26 cellular contexts compared by ENCODE assay signal in the genomic region with DNA sequence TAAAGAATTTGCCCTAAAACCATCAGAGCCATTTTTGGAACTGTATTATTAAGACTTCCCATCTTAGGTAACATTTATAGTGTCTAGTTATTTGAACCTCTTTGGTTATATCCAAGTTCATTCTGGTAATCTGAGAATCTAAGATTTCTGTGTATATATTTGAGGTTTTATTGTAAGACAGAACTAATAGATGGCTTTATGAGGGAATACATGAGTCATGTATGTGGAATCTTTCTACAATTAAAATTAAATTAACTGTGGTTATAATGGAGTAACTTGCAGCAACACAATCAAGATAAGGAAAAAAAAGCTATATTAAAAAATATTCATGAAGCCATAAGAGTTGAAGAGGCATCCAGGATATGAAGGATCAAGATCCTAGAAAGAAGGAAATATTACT.
DNase-seq lines count a peak whose midpoint lies in the region; ATAC-seq and TF ChIP-seq lines count a peak whose summit lies in the region.
"Had no signal": no experiment of that assay in that cellular context is flagged by ENCODE, and none has a peak within 500 bp of the region (broad histone marks: within the 10 kb centered on the region; RNA-seq: fewer than 3 reads in every experiment).

No MANE protein-coding gene starts in this region.

- H3K9me3 ChIP-seq in BLaER1 (peaks cover 52% of the 10 kb centered on the region), PC-3 (ENCODE audit: low read length) (no peaks in the 10 kb centered on the region), fibroblast of lung (ENCODE audit: control insufficient read depth, insufficient read depth, low read depth, low read length) (no peaks in the 10 kb centered on the region)
- H3K9me3 ChIP-seq: SJSA1 had no signal

- no peak overlapping the region for H3K4me3 ChIP-seq in BLaER1
- no peak overlapping the region for H3K4me3 ChIP-seq in PC-3 (ENCODE audit: low read length)
- no peak overlapping the region for H3K4me3 ChIP-seq in fibroblast of lung (replicated peaks in 1 of 4; ENCODE audit: control extremely low read depth in 1 of 4, insufficient read depth in 1 of 4, low read depth in 3 of 4, low read length in 4 of 4)
- H3K4me3 ChIP-seq: GM23338, PC-9, SJSA1 had no signal

- intact Hi-C loops in PC-3 (cut with micrococcal nuclease) = no loop called here

- H3K36me3 Mint-ChIP-seq in activated CD8-positive, alpha-beta memory T cell treated with anti-CD3 and anti-CD28 coated beads, Interleukin-2, amount 10 ng/mL, durations not matched to agents 7 days and 5 days = no peaks in the 10 kb centered on the region
- H3K36me3 Mint-ChIP-seq: CD14-positive monocyte; CD8-positive, alpha-beta memory T cell had no signal

- no peaks in the 10 kb centered on the region for H3K9me2 ChIP-seq in PC-3 (replicated peaks; ENCODE audit: low read length)

- H3K27ac Mint-ChIP-seq in activated CD8-positive, alpha-beta memory T cell treated with anti-CD3 and anti-CD28 coated beads, Interleukin-2, amount 10 ng/mL, durations not matched to agents 7 days and 5 days = no peak overlapping the region
- H3K27ac Mint-ChIP-seq: CD14-positive monocyte; CD8-positive, alpha-beta memory T cell; GM23338; H9 had no signal

- POLR2A ChIA-PET in PC-3 (lab: Charles Lee; ENCODE audit: unreplicated experiment) = no interaction called here

- peaks cover 45% of the 10 kb centered on the region for H3K4me1 ChIP-seq in BLaER1
- peaks cover 32% of the 10 kb centered on the region for H3K4me1 ChIP-seq in PC-3 (ENCODE audit: insufficient read depth, low read length)
- H3K4me1 ChIP-seq in fibroblast of lung (ENCODE audit: control insufficient read depth, extremely low read depth, insufficient read depth, low read length) = no peaks in the 10 kb centered on the region

- no peaks in the 10 kb centered on the region for H3F3A ChIP-seq in PC-3 (ENCODE audit: low read length, unreplicated experiment)

- H3K9ac ChIP-seq in BLaER1 (no peak overlapping the region), PC-3 (ENCODE audit: low read length) (no peak overlapping the region), fibroblast of lung (ENCODE audit: insufficient read depth, low read length) (no peak overlapping the region)

- peaks cover 23% of the 10 kb centered on the region for H3K27me3 Mint-ChIP-seq in activated CD8-positive, alpha-beta memory T cell treated with anti-CD3 and anti-CD28 coated beads, Interleukin-2, amount 10 ng/mL, durations not matched to agents 7 days and 5 days

- H3K27me3 ChIP-seq in BLaER1 (no peaks in the 10 kb centered on the region), PC-3 (ENCODE audit: low read length) (no peaks in the 10 kb centered on the region), fibroblast of lung (ENCODE audit: control insufficient read depth, insufficient read depth, low read length) (no peaks in the 10 kb centered on the region)

- H3K27ac ChIP-seq in BLaER1 (no peak overlapping the region), PC-3 (ENCODE audit: low read length) (no peak overlapping the region), fibroblast of lung (ENCODE audit: insufficient read depth, low read length) (no peak overlapping the region)
- H3K27ac ChIP-seq: HL-60, PC-9, SJSA1 had no signal

- ATAC-seq in PC-3 = peak; percentile 46
- ATAC-seq in activated CD8-positive, alpha-beta memory T cell treated with anti-CD3 and anti-CD28 coated beads, Interleukin-2, amount 10 ng/mL, durations not matched to agents 7 days and 5 days = no peak
- ATAC-seq: GM23338, Right ventricle myocardium inferior had no signal

- no peak for TF ChIP-seq CTCF in PC-3 (conservative IDR thresholded peaks at IDR 0.05; ENCODE audit: low read depth, low read length)
- no peak for TF ChIP-seq CTCF in fibroblast of lung (conservative IDR thresholded peaks at IDR 0.05 in 1 of 2, IDR thresholded peaks at IDR 0.05 in 1 of 2; ENCODE audit: low read depth in 1 of 2, low read length in 2 of 2)

- no peaks in the 10 kb centered on the region for H3K4me1 Mint-ChIP-seq in activated CD8-positive, alpha-beta memory T cell treated with anti-CD3 and anti-CD28 coated beads, Interleukin-2, amount 10 ng/mL, durations not matched to agents 7 days and 5 days
- H3K4me1 Mint-ChIP-seq: CD14-positive monocyte; CD8-positive, alpha-beta memory T cell; GM23338 had no signal

- H2AFZ ChIP-seq in PC-3 (ENCODE audit: low read length) (no peak overlapping the region), fibroblast of lung (ENCODE audit: low read length) (no peak overlapping the region)
- H2AFZ ChIP-seq: GM23338, PC-9 had no signal

- no peak overlapping the region for H3K4me3 Mint-ChIP-seq in activated CD8-positive, alpha-beta memory T cell treated with anti-CD3 and anti-CD28 coated beads, Interleukin-2, amount 10 ng/mL, durations not matched to agents 7 days and 5 days
- H3K4me3 Mint-ChIP-seq: CD14-positive monocyte; CD8-positive, alpha-beta memory T cell; GM23338; H9 had no signal

- CTCF ChIA-PET in PC-3 (lab: Charles Lee) = no interaction called here
- CTCF ChIA-PET in activated CD8-positive, alpha-beta memory T cell treated with anti-CD3 and anti-CD28 coated beads, Interleukin-2, amount 10 ng/mL, durations not matched to agents 7 days and 5 days (lab: Charles Lee) = no interaction called here

- no peaks in the 10 kb centered on the region for H3K36me3 ChIP-seq in BLaER1
- no peaks in the 10 kb centered on the region for H3K36me3 ChIP-seq in PC-3 (ENCODE audit: low read depth, low read length)
- no peaks in the 10 kb centered on the region for H3K36me3 ChIP-seq in fibroblast of lung (ENCODE audit: control insufficient read depth, insufficient read depth, low read length)
- H3K36me3 ChIP-seq: SJSA1 had no signal

- H3K4me2 ChIP-seq in BLaER1 = peak overlapping the region; percentile 82
- 0 out of 2 replicates have a peak overlapping the region, but pooled peaks have one; percentile 6 for H3K4me2 ChIP-seq in PC-3 (ENCODE audit: low read length)
- H3K4me2 ChIP-seq in fibroblast of lung (ENCODE audit: extremely low read depth, insufficient read depth, low read length) = no peak overlapping the region
- H3K4me2 ChIP-seq: GM23338, PC-9 had no signal

- no peaks in the 10 kb centered on the region for H3K9me3 Mint-ChIP-seq in activated CD8-positive, alpha-beta memory T cell treated with anti-CD3 and anti-CD28 coated beads, Interleukin-2, amount 10 ng/mL, durations not matched to agents 7 days and 5 days (ENCODE audit: low read depth)
- H3K9me3 Mint-ChIP-seq: GM23338 had no signal

- no peaks in the 10 kb centered on the region for H4K20me1 ChIP-seq in BLaER1
- no peaks in the 10 kb centered on the region for H4K20me1 ChIP-seq in PC-3 (ENCODE audit: low read length)
- no peaks in the 10 kb centered on the region for H4K20me1 ChIP-seq in fibroblast of lung (ENCODE audit: control insufficient read depth, extremely low read depth, insufficient read depth, low read length)

- DNase-seq in ELR (ENCODE audit: low read depth) (peak; percentile 8), PC-3 (peak; percentile 33), fibroblast of lung (ENCODE audit: low read depth in 2 of 2) (peak; percentile 74 to 80), C1 segment of cervical spinal cord (lab: John Stamatoyannopoulos, UW) (no peak), SHP77 treated with DMSO at 0.1 percent for 48 hours (lab: John Stamatoyannopoulos, UW) (no peak)
- DNase-seq in activated naive CD4-positive, alpha-beta T cell treated with anti-CD3 and anti-CD28 coated beads, Interleukin-2, amount 50 U/mL, for 16 hours = no peak
- DNase-seq in activated CD8-positive, alpha-beta memory T cell treated with anti-CD3 and anti-CD28 coated beads, Interleukin-2, amount 10 ng/mL, durations not matched to agents 7 days and 5 days = no peak
- DNase-seq: AML-193; CD8-positive, alpha-beta memory T cell; DMS 273 treated with DMSO at 0.1 percent for 48 hours; DMS79; H9; NCI-H1105 treated with DMSO at 0.1 percent for 48 hours; NCI-H146; NCI-H1930; NCI-H2107; NCI-H446; NCI-H524 treated with DMSO at 0.1 percent for 48 hours; NCI-H774; PC-9 had no signal

- BruUV-seq in PC-3 (replicated peaks; lab: Mats Ljungman, UMichigan) = no TSS peak

- no peaks in the 10 kb centered on the region for H3K79me2 ChIP-seq in PC-3 (ENCODE audit: low read length)
- H3K79me2 ChIP-seq in fibroblast of lung (ENCODE audit: control insufficient read depth, insufficient read depth, low read length) = no peaks in the 10 kb centered on the region

Comparison
In these comparisons a context has a peak if more than half of its experiments do, and no peak if none do; other contexts are left out.
1. DNase-seq: peak in ELR (single experiment), PC-3 (single experiment) and fibroblast of lung (2 of 2); none in C1 segment of cervical spinal cord (0 of 14), SHP77 treated with DMSO at 0.1 percent for 48 hours (single experiment), activated naive CD4-positive, alpha-beta T cell treated with anti-CD3 and anti-CD28 coated beads, Interleukin-2, amount 50 U/mL, for 16 hours (single experiment) and activated CD8-positive, alpha-beta memory T cell treated with anti-CD3 and anti-CD28 coated beads, Interleukin-2, amount 10 ng/mL, durations not matched to agents 7 days and 5 days (single experiment).